8 cellular contexts compared by ENCODE assay signal in the genomic region with DNA sequence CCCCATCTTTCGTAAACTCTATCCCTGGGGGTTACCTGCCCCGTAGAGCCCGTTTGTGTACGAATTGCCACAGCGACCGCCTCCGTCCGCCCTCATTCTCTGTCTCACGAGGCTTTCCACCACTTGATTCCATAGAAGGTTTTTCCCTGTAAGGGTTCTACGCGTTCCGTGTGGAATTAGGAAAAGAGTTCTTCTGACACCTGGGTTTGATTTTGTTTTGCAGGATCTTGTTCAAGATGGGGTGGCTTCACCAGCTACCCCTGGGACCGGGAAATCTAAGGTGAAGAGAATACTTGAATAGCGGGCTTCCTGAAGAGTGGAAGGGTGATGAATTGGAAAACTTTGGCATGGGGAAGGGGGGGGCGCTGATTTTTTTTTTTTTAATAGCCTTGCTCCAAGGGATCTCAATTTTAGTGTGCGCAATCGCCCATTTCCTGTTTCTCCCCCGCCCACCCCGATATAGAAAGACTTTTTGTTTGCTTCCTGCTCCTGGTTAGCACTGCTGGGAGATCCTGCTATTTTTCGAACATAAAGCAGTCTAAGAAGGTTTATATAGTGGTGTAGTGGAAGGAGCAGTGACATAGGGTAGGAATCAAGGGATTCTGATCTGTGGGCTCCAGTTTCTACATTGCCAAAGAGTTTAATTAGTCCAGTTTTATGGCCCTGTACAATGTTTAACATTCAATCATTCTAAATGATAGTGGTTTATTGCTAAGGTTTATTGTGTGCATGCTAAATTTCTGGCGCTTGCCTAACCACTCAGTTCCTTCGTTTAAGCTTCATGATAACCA. TPM values are rescaled to one million over a fixed set of nuclear protein-coding genes. Genes with fewer than 3 reads are reported as not detected.
A peak's percentile ranks its signal among the peaks of the same experiment; 100 is the strongest.
DNase-seq lines count a peak whose midpoint lies in the region; ATAC-seq lines count a peak whose summit lies in the region.

No MANE protein-coding gene starts in this region.

- no peaks in the 10 kb centered on the region for H3K27me3 Mint-ChIP-seq in stimulated activated memory B cell treated with anti-CD40 and anti-IgM and Interleukin-4, amounts not matched to agents 10 μg/mL and 1 μg/mL and 100 μg/mL, for 72 hours

- peaks cover 27% of the 10 kb centered on the region for H3K36me3 Mint-ChIP-seq in stimulated activated memory B cell treated with anti-CD40 and anti-IgM and Interleukin-4, amounts not matched to agents 10 μg/mL and 1 μg/mL and 100 μg/mL, for 72 hours

- H3K9me3 Mint-ChIP-seq in stimulated activated memory B cell treated with anti-CD40 and anti-IgM and Interleukin-4, amounts not matched to agents 10 μg/mL and 1 μg/mL and 100 μg/mL, for 72 hours, result no peaks in the 10 kb centered on the region

- DNase-seq in DMS79 (lab: John Stamatoyannopoulos, UW), result peak; percentile 47
- peak; percentile 32 for DNase-seq in HT1080 (ENCODE audit: low read depth)
- peak; percentile 33 for DNase-seq in SKM-1 (lab: John Stamatoyannopoulos, UW; ENCODE audit: unreplicated experiment)
- peak in 6 of 61 donors; percentile 14 to 63 (median 26) for DNase-seq in caudate nucleus (lab: John Stamatoyannopoulos, UW)
- DNase-seq in left kidney (ENCODE audit: low read depth, low spot score), result peak; percentile 75
- no peak for DNase-seq in NCI-H524 treated with DMSO at 0.1 percent for 48 hours (lab: John Stamatoyannopoulos, UW)

- peak overlapping the region; percentile 96 for H3K4me3 Mint-ChIP-seq in stimulated activated memory B cell treated with anti-CD40 and anti-IgM and Interleukin-4, amounts not matched to agents 10 μg/mL and 1 μg/mL and 100 μg/mL, for 72 hours

- H3K27ac Mint-ChIP-seq in stimulated activated memory B cell treated with anti-CD40 and anti-IgM and Interleukin-4, amounts not matched to agents 10 μg/mL and 1 μg/mL and 100 μg/mL, for 72 hours, result peak overlapping the region; percentile 91

- H3K4me1 Mint-ChIP-seq in stimulated activated memory B cell treated with anti-CD40 and anti-IgM and Interleukin-4, amounts not matched to agents 10 μg/mL and 1 μg/mL and 100 μg/mL, for 72 hours, result peaks cover 31% of the 10 kb centered on the region

- ATAC-seq in GM19467 (IDR thresholded peaks at IDR 0.05; ENCODE audit: unreplicated experiment), result peak; percentile 31
- peak; percentile 60 for ATAC-seq in stimulated activated memory B cell treated with anti-CD40 and anti-IgM and Interleukin-4, amounts not matched to agents 10 μg/mL and 1 μg/mL and 100 μg/mL, for 72 hours

- H3K27ac ChIP-seq in caudate nucleus (ENCODE audit: low read depth, low read length), result peak overlapping the region; percentile 88

RNA-seq across cellular contexts. Expression of a gene that starts 0.6 kb away (rescaled TPM):
- total RNA-seq in HT1080 (2014; rRNA removed; shearing (Covaris generic)), result 8.0 and 10.3 TPM in 2 replicates
- polyA plus RNA-seq in HT1080 (2015; cell fraction: cytosol; rRNA removed), result 8.6 and 14.3 TPM in 2 replicates
- 23.9 and 29.6 TPM in 2 replicates for polyA plus RNA-seq in HT1080 (2015; cell fraction: nucleus; rRNA removed)
